Comparison of ENCODE assay signal across 21 cellular contexts in the genomic region with DNA sequence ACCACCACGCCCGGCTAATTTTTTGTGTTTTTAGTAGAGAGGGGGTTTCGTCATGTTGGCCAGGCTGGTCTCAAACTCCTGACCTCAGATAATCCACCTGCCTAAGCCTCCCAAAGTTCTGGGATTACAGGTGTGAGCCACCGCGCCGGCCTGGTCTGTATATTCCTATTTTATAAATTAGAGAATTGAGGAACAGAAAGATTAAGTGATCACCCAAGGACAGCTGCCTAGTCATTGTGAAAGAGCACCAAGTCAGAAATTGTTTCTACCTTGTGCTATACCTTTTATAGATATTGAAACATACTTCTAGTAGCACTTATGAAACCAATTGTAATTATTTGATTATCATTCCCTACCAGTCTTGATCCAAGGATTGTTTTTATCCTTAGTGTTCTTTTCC.
"Had no signal": no experiment of that assay in that cellular context is flagged by ENCODE, and none has a peak within 500 bp of the region (broad histone marks: within the 10 kb centered on the region; RNA-seq: fewer than 3 reads in every experiment).

No MANE protein-coding gene starts in this region.

- DNase-seq: activated CD4-positive, alpha-beta T cell treated with anti-CD3 and anti-CD28 coated beads, Interleukin-2, amount 10 ng/mL, durations not matched to agents 24 days and 14 days; activated CD4-positive, CD25-positive, alpha-beta regulatory T cell; activated CD8-positive, alpha-beta memory T cell treated with anti-CD3 and anti-CD28 coated beads, Interleukin-2, amount 50 U/mL, for 4 hours; activated gamma-delta T cell; activated T-cell treated with anti-CD3 and anti-CD28 coated beads, Interleukin-2, amount 50 U/mL, for 48 hours; amygdala; body of pancreas; effector memory CD8-positive, alpha-beta T cell; foreskin fibroblast; left colon; lower lobe of right lung; natural killer cell; stimulated activated CD4-positive, alpha-beta T cell treated with anti-CD3 and anti-CD28 coated beads, Interleukin-4, amount 100 ng/mL, for 24 hours; upper lobe of left lung had no signal

- ATAC-seq: body of pancreas; effector memory CD8-positive, alpha-beta T cell; left colon; lower lobe of right lung; natural killer cell; sciatic nerve; stimulated activated effector memory CD8-positive, alpha-beta T cell treated with anti-CD3 and anti-CD28 coated beads, Interleukin-12 subunit alpha, Interleukin-12 subunit beta, amount 100 ng/mL, for 72 hours had no signal

- H3K4me1 ChIP-seq: parathyroid adenoma had no signal

- H3K4me3 ChIP-seq: body of pancreas, hepatocyte, lower lobe of right lung, thoracic aorta, upper lobe of left lung had no signal

- H3K36me3 Mint-ChIP-seq: natural killer cell had no signal

- H2AFZ ChIP-seq: hepatocyte, parathyroid adenoma had no signal

- H3K4me3 Mint-ChIP-seq: activated CD4-positive, alpha-beta T cell treated with anti-CD3 and anti-CD28 coated beads, Interleukin-2, amount 10 ng/mL, durations not matched to agents 24 days and 14 days; activated naive CD4-positive, alpha-beta T cell treated with anti-CD3 and anti-CD28 coated beads, Interleukin-2, amount 50 U/mL, for 24 hours; effector memory CD8-positive, alpha-beta T cell; natural killer cell; stimulated activated effector memory CD8-positive, alpha-beta T cell treated with anti-CD3 and anti-CD28 coated beads, Interleukin-12 subunit alpha, Interleukin-12 subunit beta, amount 100 ng/mL, for 72 hours had no signal

- H3K27me3 Mint-ChIP-seq: activated CD4-positive, alpha-beta T cell treated with anti-CD3 and anti-CD28 coated beads, Interleukin-2, amount 10 ng/mL, durations not matched to agents 24 days and 14 days; activated naive CD4-positive, alpha-beta T cell treated with anti-CD3 and anti-CD28 coated beads, Interleukin-2, amount 50 U/mL, for 24 hours; effector memory CD8-positive, alpha-beta T cell had no signal

- H3K9me3 Mint-ChIP-seq: activated CD4-positive, alpha-beta T cell treated with anti-CD3 and anti-CD28 coated beads, Interleukin-2, amount 10 ng/mL, durations not matched to agents 24 days and 14 days; activated naive CD4-positive, alpha-beta T cell treated with anti-CD3 and anti-CD28 coated beads, Interleukin-2, amount 50 U/mL, for 24 hours; effector memory CD8-positive, alpha-beta T cell; natural killer cell; stimulated activated effector memory CD8-positive, alpha-beta T cell treated with anti-CD3 and anti-CD28 coated beads, Interleukin-12 subunit alpha, Interleukin-12 subunit beta, amount 100 ng/mL, for 72 hours; T-helper 2 cell treated with Interferon-gamma antibody and Interleukin-4, amounts not matched to agents 5 μg/mL and 100 μg/mL, for 36 hours had no signal

- H3K36me3 ChIP-seq: thoracic aorta had no signal

- H3K27ac ChIP-seq: body of pancreas, hepatocyte, lower lobe of right lung, parathyroid adenoma, thoracic aorta, upper lobe of left lung had no signal

- H3K9ac ChIP-seq: parathyroid adenoma had no signal

- H3K27ac Mint-ChIP-seq: activated CD4-positive, alpha-beta T cell treated with anti-CD3 and anti-CD28 coated beads, Interleukin-2, amount 10 ng/mL, durations not matched to agents 24 days and 14 days; activated naive CD4-positive, alpha-beta T cell treated with anti-CD3 and anti-CD28 coated beads, Interleukin-2, amount 50 U/mL, for 24 hours; effector memory CD8-positive, alpha-beta T cell; natural killer cell; stimulated activated effector memory CD8-positive, alpha-beta T cell treated with anti-CD3 and anti-CD28 coated beads, Interleukin-12 subunit alpha, Interleukin-12 subunit beta, amount 100 ng/mL, for 72 hours had no signal

- H3K9me3 ChIP-seq: body of pancreas, lower lobe of right lung, thoracic aorta, upper lobe of left lung had no signal

- H3K27me3 ChIP-seq: body of pancreas, hepatocyte, upper lobe of left lung had no signal
